In the genomic region with DNA sequence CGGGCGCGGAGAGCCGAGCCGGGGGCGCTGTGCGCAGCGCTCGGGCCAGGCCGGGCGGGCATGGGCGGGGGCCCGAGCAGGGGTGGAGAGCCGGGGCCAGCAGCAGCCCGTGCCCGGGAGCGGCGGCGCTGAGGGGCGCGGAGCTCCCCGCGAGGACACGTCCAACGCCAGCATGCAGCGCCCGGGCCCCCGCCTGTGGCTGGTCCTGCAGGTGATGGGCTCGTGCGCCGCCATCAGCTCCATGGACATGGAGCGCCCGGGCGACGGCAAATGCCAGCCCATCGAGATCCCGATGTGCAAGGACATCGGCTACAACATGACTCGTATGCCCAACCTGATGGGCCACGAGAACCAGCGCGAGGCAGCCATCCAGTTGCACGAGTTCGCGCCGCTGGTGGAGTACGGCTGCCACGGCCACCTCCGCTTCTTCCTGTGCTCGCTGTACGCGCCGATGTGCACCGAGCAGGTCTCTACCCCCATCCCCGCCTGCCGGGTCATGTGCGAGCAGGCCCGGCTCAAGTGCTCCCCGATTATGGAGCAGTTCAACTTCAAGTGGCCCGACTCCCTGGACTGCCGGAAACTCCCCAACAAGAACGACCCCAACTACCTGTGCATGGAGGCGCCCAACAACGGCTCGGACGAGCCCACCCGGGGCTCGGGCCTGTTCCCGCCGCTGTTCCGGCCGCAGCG, we compare ENCODE assay signal across 11 cellular contexts. TPM values are rescaled to one million over a fixed set of nuclear protein-coding genes. Genes with fewer than 3 reads are reported as not detected.
DNase-seq lines count a peak whose midpoint lies in the region; TF ChIP-seq lines count a peak whose summit lies in the region.
"Had no signal": no experiment of that assay in that cellular context is flagged by ENCODE, and none has a peak within 500 bp of the region (broad histone marks: within the 10 kb centered on the region; RNA-seq: fewer than 3 reads in every experiment).

No MANE protein-coding gene starts in this region.

- H3K27me3 ChIP-seq in colonic mucosa, result peaks cover 42% of the 10 kb centered on the region
- H3K27me3 ChIP-seq in tibial artery, result peaks cover 0 to 65% of the 10 kb centered on the region in 2 donors

- peak; percentile 53 for DNase-seq in activated CD8-positive, alpha-beta memory T cell treated with anti-CD3 and anti-CD28 coated beads, Interleukin-2, amount 50 U/mL, for 48 hours
- no peak for DNase-seq in activated CD8-positive, alpha-beta memory T cell treated with anti-CD3 and anti-CD28 coated beads for 24 hours
- DNase-seq in colonic mucosa, result no peak
- no peak for DNase-seq in mesothelial cell of epicardium (ENCODE audit: low spot score in 2 of 2, unreplicated experiment in 2 of 2)
- peak in 1 of 2 donors; percentile 63 for DNase-seq in tibial artery
- no peak for DNase-seq in activated gamma-delta T cell (lab: John Stamatoyannopoulos, UW)
- DNase-seq in DMS114 treated with DMSO at 0.1 percent for 48 hours (lab: John Stamatoyannopoulos, UW; ENCODE audit: unreplicated experiment), result no peak
- DNase-seq in effector CD8-positive, alpha-beta T cell (lab: John Stamatoyannopoulos, UW), result no peak
- DNase-seq: effector CD4-positive, alpha-beta T cell; NCI-H1048 had no signal

- H3K27me3 Mint-ChIP-seq in mesothelial cell of epicardium (ENCODE audit: low read depth), result peaks cover 63% of the 10 kb centered on the region

- no peaks in the 10 kb centered on the region for H3K36me3 ChIP-seq in colonic mucosa
- no peaks in the 10 kb centered on the region for H3K36me3 ChIP-seq in tibial artery

- intact Hi-C loops in colonic mucosa (cut with DNase I) (no loop called here), tibial artery (cut with DNase I; ENCODE audit: low total_unique reads) (no loop called here)

- no peaks in the 10 kb centered on the region for H3K4me1 ChIP-seq in colonic mucosa
- H3K4me1 ChIP-seq in tibial artery, result peaks cover 0 to 32% (median 28%) of the 10 kb centered on the region in 4 donors

- H3K4me1 Mint-ChIP-seq in mesothelial cell of epicardium, result peaks cover 13% of the 10 kb centered on the region

- H3K4me3 Mint-ChIP-seq in mesothelial cell of epicardium, result peak overlapping the region; percentile 74

- no peaks in the 10 kb centered on the region for H3K36me3 Mint-ChIP-seq in mesothelial cell of epicardium

- H3K9ac ChIP-seq in colonic mucosa (ENCODE audit: low read depth in 2 of 2, low read length in 2 of 2), result no peak overlapping the region

- H3K4me3 ChIP-seq in colonic mucosa (peak overlapping the region; percentile 25), tibial artery (peak overlapping the region; percentile 40 to 52)
- H3K4me3 ChIP-seq: GM12878 had no signal

- no peaks in the 10 kb centered on the region for H3K9me3 ChIP-seq in colonic mucosa
- H3K9me3 ChIP-seq in tibial artery, result no peaks in the 10 kb centered on the region

- H3K27ac ChIP-seq in colonic mucosa (no peak overlapping the region), tibial artery (no peak overlapping the region)

- no peaks in the 10 kb centered on the region for H3K9me3 Mint-ChIP-seq in mesothelial cell of epicardium

- H3K27ac Mint-ChIP-seq in mesothelial cell of epicardium, result no peak overlapping the region

- TF ChIP-seq CTCF in colonic mucosa (IDR thresholded peaks at IDR 0.05) (no peak), mesothelial cell of epicardium (IDR thresholded peaks at IDR 0.05; ENCODE audit: unreplicated experiment) (no peak), tibial artery (IDR thresholded peaks at IDR 0.05) (no peak)

RNA-seq across cellular contexts. Expression of gene FZD10, which starts 0.7 kb away (rescaled TPM):
- under 1 TPM; 0.21 to 0.27 TPM for total RNA-seq in colonic mucosa
- 1.8 to 2.5 TPM (median 2.4 TPM) in 3 replicates for total RNA-seq in mesothelial cell of epicardium
- total RNA-seq: GM12878 had no signal
